In the genomic region with DNA sequence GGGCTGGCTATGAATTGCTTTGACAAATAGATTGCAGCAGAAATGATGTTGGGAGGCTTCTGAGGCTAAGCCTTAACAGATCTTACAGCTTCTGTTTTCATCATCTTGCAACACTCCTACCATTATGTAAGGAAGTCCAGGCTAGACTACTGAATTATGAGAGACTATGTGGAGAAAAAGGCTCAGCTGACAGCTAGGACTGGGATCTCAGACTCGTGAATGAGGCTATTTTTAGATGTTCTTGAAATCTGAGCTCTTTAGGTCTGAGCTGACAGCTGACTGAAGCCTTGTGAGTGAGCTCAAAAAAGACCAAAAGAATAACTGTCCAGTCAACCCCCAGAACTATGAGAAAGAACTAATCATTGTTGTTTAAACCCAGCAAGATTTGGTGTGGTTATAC, we compare ENCODE assay signal across 11 cellular contexts.
A peak's percentile ranks its signal among the peaks of the same experiment; 100 is the strongest.
DNase-seq lines count a peak whose midpoint lies in the region; ATAC-seq and TF ChIP-seq lines count a peak whose summit lies in the region.
"Had no signal": no experiment of that assay in that cellular context is flagged by ENCODE, and none has a peak within 500 bp of the region (broad histone marks: within the 10 kb centered on the region; RNA-seq: fewer than 3 reads in every experiment).

No MANE protein-coding gene starts in this region.

- H3K27ac ChIP-seq in testis, result no peak overlapping the region
- H3K27ac ChIP-seq: thyroid gland had no signal

- no peaks in the 10 kb centered on the region for H3K9me3 ChIP-seq in testis
- H3K9me3 ChIP-seq: thyroid gland had no signal

- H3K36me3 ChIP-seq in testis (ENCODE audit: low read depth, missing control alignments), result no peaks in the 10 kb centered on the region
- H3K36me3 ChIP-seq: thyroid gland had no signal

- H3K27me3 ChIP-seq in testis, result no peaks in the 10 kb centered on the region
- H3K27me3 ChIP-seq: thyroid gland had no signal

- intact Hi-C loops in left ventricle myocardium superior (cut with micrococcal nuclease), result no loop called here
- intact Hi-C loops in testis (cut with DNase I; ENCODE audit: low total_unique reads), result no loop called here

- ATAC-seq in left ventricle myocardium superior (peak; percentile 92), GM18858 (IDR thresholded peaks at IDR 0.05; ENCODE audit: unreplicated experiment) (no peak), GM18498 (IDR thresholded peaks at IDR 0.05; ENCODE audit: unreplicated experiment) (no peak)

- TF ChIP-seq CTCF in testis (IDR thresholded peaks at IDR 0.05), result no peak

- no peaks in the 10 kb centered on the region for H3K4me1 ChIP-seq in testis
- H3K4me1 ChIP-seq: thyroid gland had no signal

- peak; percentile 37 for DNase-seq in NCI-H82 (lab: John Stamatoyannopoulos, UW)
- DNase-seq in NCI-H82 treated with DMSO at 0.1 percent for 48 hours (lab: John Stamatoyannopoulos, UW; ENCODE audit: unreplicated experiment), result no peak
- peak; percentile 36 for DNase-seq in SK-N-DZ (ENCODE audit: low spot score)
- no peak for DNase-seq in left ventricle myocardium superior
- DNase-seq in testis, result peak; percentile 25
- DNase-seq in NCI-H1694 treated with DMSO at 0.1 percent for 48 hours (lab: John Stamatoyannopoulos, UW), result no peak
- DNase-seq: RPMI8226; stimulated activated CD4-positive, alpha-beta T cell treated with anti-CD3 and anti-CD28 coated beads, Interleukin-15, amount 100 ng/mL, for 24 hours; thyroid gland had no signal

- TF ChIP-seq POLR2A in testis (IDR thresholded peaks at IDR 0.05), result no peak

- 5 to 8% methylated on average over 1 of the region's 1 CpG for WGBS in testis, 2 donors

- H3K4me3 ChIP-seq in testis, result no peak overlapping the region
- H3K4me3 ChIP-seq: thyroid gland had no signal

Comparison
In these comparisons a context has a peak if more than half of its experiments do, and no peak if none do; other contexts are left out.
1. DNase-seq: peak in NCI-H82 (single experiment), SK-N-DZ (single experiment) and testis (single experiment); none in NCI-H82 treated with DMSO at 0.1 percent for 48 hours (single experiment), left ventricle myocardium superior (single experiment) and NCI-H1694 treated with DMSO at 0.1 percent for 48 hours (single experiment).